6 cellular contexts compared by ENCODE assay signal in the genomic region with DNA sequence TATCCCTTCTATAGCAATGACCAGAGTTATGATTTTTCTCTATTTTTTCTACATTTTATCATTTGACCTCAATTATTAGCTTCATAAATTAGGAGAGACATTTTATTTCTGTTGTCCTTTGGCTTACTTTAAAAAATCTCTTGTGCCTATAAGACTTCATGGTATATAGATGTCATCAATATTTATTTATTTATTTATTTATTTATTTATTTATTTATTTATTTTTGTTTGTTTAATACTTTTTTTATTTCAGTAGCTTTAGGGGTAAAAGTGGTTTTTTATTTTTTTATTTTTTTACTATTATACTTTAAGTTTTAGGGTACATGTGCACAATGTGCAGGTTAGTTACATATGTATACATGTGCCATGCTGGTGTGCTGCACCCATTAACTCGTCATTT. TPM values are rescaled to one million over a fixed set of nuclear protein-coding genes. Genes with fewer than 3 reads are reported as not detected.
"Had no signal": no experiment of that assay in that cellular context is flagged by ENCODE, and none has a peak within 500 bp of the region (broad histone marks: within the 10 kb centered on the region; RNA-seq: fewer than 3 reads in every experiment).

No MANE protein-coding gene starts in this region.

RNA-seq across cellular contexts. Expression of a gene that starts 28.3 kb away (rescaled TPM):
- total RNA-seq: GM23248, H4, H7, HT-29, IMR-90, K562 had no signal
- polyA plus RNA-seq: GM23248, IMR-90, K562 had no signal
